Comparison of ENCODE assay signal across 12 cellular contexts in the genomic region with DNA sequence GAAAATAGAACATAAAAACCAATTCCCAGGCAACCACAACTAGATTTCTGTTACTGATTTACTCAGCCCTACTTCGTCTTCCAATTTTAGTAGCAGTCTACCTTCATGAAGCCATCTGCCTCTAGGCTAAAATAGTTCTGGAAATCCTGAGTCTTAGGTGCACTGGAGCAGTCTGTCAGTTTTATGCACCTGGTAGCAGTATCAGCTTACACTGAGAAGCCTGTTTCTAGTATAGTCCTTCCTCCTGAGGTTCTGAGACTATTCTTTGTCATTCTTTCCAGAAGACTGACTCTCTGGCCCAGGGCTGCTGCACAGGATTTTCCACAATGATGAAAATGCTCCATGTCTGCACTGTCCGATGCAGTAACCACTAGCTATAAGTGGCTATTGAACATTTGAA. TPM values are rescaled to one million over a fixed set of nuclear protein-coding genes. Genes with fewer than 3 reads are reported as not detected.
A peak's percentile ranks its signal among the peaks of the same experiment; 100 is the strongest.
DNase-seq lines count a peak whose midpoint lies in the region; ATAC-seq and TF ChIP-seq lines count a peak whose summit lies in the region.
"Had no signal": no experiment of that assay in that cellular context is flagged by ENCODE, and none has a peak within 500 bp of the region (broad histone marks: within the 10 kb centered on the region; RNA-seq: fewer than 3 reads in every experiment).

No MANE protein-coding gene starts in this region.

- TF ChIP-seq CTCF in foreskin keratinocyte (conservative IDR thresholded peaks at IDR 0.05) = no peak

- peak; percentile 43 for DNase-seq in Caki2 (ENCODE audit: low read depth)
- peak in 1 of 2 donors; percentile 6 for DNase-seq in foreskin keratinocyte
- DNase-seq in stimulated activated CD4-positive, alpha-beta T cell treated with anti-CD3 and anti-CD28 coated beads, Interleukin-4, amount 100 ng/mL, for 1 hour = no peak
- DNase-seq in RPMI8226 = no peak
- DNase-seq in SKM-1 (lab: John Stamatoyannopoulos, UW; ENCODE audit: unreplicated experiment) = no peak
- DNase-seq: activated CD4-positive, alpha-beta T cell treated with anti-CD3 and anti-CD28 coated beads, Interleukin-2, amount 10 ng/mL, durations not matched to agents 24 days and 14 days; NCI-H1417; occipital lobe had no signal

- H3K4me1 ChIP-seq in foreskin keratinocyte = no peaks in the 10 kb centered on the region

- peak; percentile 78 for ATAC-seq in GM19372 (IDR thresholded peaks at IDR 0.05; ENCODE audit: low read depth, unreplicated experiment)
- peak; percentile 65 for ATAC-seq in HG03159 (IDR thresholded peaks at IDR 0.05; ENCODE audit: unreplicated experiment)
- peak; percentile 16 for ATAC-seq in foreskin keratinocyte
- ATAC-seq in GM19467 (IDR thresholded peaks at IDR 0.05; ENCODE audit: unreplicated experiment) = no peak
- ATAC-seq: HepG2 had no signal

- in situ Hi-C loops in Caki2 (cut with HindIII; ENCODE audit: low pct_unique_long_range_greater_than_20kb, low sequenced_read_pairs) = no loop called here

- H3K27ac ChIP-seq in foreskin keratinocyte = no peak overlapping the region

- H3K27me3 ChIP-seq in foreskin keratinocyte = no peaks in the 10 kb centered on the region

RNA-seq across cellular contexts. Expression of a gene that starts 16.9 kb away (rescaled TPM):
- total RNA-seq in Caki2 (2014; rRNA removed; shearing (Covaris generic); ENCODE audit: low replicate concordance) = 49.7 and 62.7 TPM in 2 replicates
- total RNA-seq in foreskin keratinocyte = 40.0 and 43.2 TPM in 2 replicates
- 51.1 and 65.0 TPM in 2 replicates for polyA plus RNA-seq in foreskin keratinocyte
